ENCODE assay signal across 11 cellular contexts in the genomic region with DNA sequence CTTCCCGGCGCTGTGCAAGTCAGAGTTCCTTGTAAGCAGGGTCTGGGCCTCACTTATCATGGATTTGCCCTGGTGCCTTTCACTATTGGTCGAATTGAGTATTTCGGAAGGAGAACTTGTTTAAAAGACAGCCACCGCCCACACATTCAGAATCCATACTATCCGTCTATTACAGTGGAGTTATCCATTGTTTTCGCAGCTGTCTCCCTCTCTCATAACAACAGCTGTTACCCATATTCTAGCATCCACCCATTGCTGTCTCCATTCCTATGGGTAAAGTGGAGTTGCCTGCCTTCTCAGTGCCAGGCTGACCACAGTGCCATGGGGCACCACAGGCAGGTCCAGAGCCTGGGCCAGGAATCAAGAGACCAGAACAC. TPM values are rescaled to one million over a fixed set of nuclear protein-coding genes. Genes with fewer than 3 reads are reported as not detected.
A peak's percentile ranks its signal among the peaks of the same experiment; 100 is the strongest.
DNase-seq lines count a peak whose midpoint lies in the region; ATAC-seq and TF ChIP-seq lines count a peak whose summit lies in the region.
"Had no signal": no experiment of that assay in that cellular context is flagged by ENCODE, and none has a peak within 500 bp of the region (broad histone marks: within the 10 kb centered on the region; RNA-seq: fewer than 3 reads in every experiment).

No MANE protein-coding gene starts in this region.

- peaks cover 46% of the 10 kb centered on the region for H3K4me1 ChIP-seq in foreskin keratinocyte
- H3K4me1 ChIP-seq in thyroid gland = peaks cover 4 to 22% of the 10 kb centered on the region in 2 donors

- TF ChIP-seq CTCF in foreskin keratinocyte (conservative IDR thresholded peaks at IDR 0.05) (no peak), thyroid gland (IDR thresholded peaks at IDR 0.05) (no peak)

- DNase-seq in activated T-cell treated with anti-CD3 and anti-CD28 coated beads, Interleukin-2, amount 50 U/mL, for 1 hour = peak; percentile 28
- DNase-seq in activated T-cell treated with anti-CD3 and anti-CD28 coated beads, Interleukin-2, amount 50 U/mL, for 48 hours = no peak
- no peak for DNase-seq in activated CD4-positive, alpha-beta memory T cell treated with anti-CD3 and anti-CD28 coated beads for 36 hours
- DNase-seq in foreskin keratinocyte = no peak
- DNase-seq in thyroid gland = no peak
- no peak for DNase-seq in stimulated activated naive CD4-positive, alpha-beta T cell treated with Interleukin-2 at 50 U/mL for 16 hours (lab: John Stamatoyannopoulos, UW)
- DNase-seq in COR-L47 (lab: John Stamatoyannopoulos, UW) = no peak
- DNase-seq: GF-D8, NCI-H2081 treated with DMSO at 0.1 percent for 48 hours, OCI-M1 had no signal

- POLR2A ChIA-PET in activated CD4-positive, alpha-beta memory T cell treated with anti-CD3 and anti-CD28 coated beads for 36 hours (lab: Charles Lee) = interaction anchor here (0.5 to 0.8 kb wide), 2 partner anchors 52 to 72 kb away, joined by 3 read pairs; no protein-coding TSS in a partner anchor

- CTCF ChIA-PET in activated CD4-positive, alpha-beta memory T cell treated with anti-CD3 and anti-CD28 coated beads for 36 hours (lab: Charles Lee) = interaction anchor here (1.0 kb wide), 1 partner anchor 27 kb away, joined by 4 read pairs; no protein-coding TSS in a partner anchor

- H3K9me3 Mint-ChIP-seq in activated CD4-positive, alpha-beta memory T cell treated with anti-CD3 and anti-CD28 coated beads for 36 hours = no peaks in the 10 kb centered on the region

- H3K4me3 Mint-ChIP-seq in activated CD4-positive, alpha-beta memory T cell treated with anti-CD3 and anti-CD28 coated beads for 36 hours = no peak overlapping the region

- H3K27me3 Mint-ChIP-seq in activated CD4-positive, alpha-beta memory T cell treated with anti-CD3 and anti-CD28 coated beads for 36 hours = no peaks in the 10 kb centered on the region

- intact Hi-C loops in activated CD4-positive, alpha-beta memory T cell treated with anti-CD3 and anti-CD28 coated beads for 36 hours (cut with micrococcal nuclease) = no loop called here
- intact Hi-C loops in thyroid gland (cut with DNase I) = no loop called here

- H3K4me3 ChIP-seq in thyroid gland (replicated peaks in 1 of 3) = no peak overlapping the region

- no peaks in the 10 kb centered on the region for H3K27me3 ChIP-seq in foreskin keratinocyte
- no peaks in the 10 kb centered on the region for H3K27me3 ChIP-seq in thyroid gland

- H3K9me3 ChIP-seq in thyroid gland = no peaks in the 10 kb centered on the region

- peaks cover 37% of the 10 kb centered on the region for H3K4me1 Mint-ChIP-seq in activated CD4-positive, alpha-beta memory T cell treated with anti-CD3 and anti-CD28 coated beads for 36 hours (ENCODE audit: low read depth)

- H3K36me3 Mint-ChIP-seq in activated CD4-positive, alpha-beta memory T cell treated with anti-CD3 and anti-CD28 coated beads for 36 hours = peaks cover 11% of the 10 kb centered on the region

- WGBS in thyroid gland, 2 donors = 90 to 93% methylated on average over 7 of the region's 7 CpGs

- no peak for TF ChIP-seq POLR2A in thyroid gland (IDR thresholded peaks at IDR 0.05)

- H3K27ac ChIP-seq in foreskin keratinocyte = peak overlapping the region; percentile 70
- H3K27ac ChIP-seq in thyroid gland = peak overlapping the region in 2 of 3 donors; percentile 4 to 46

- peak overlapping the region; percentile 89 for H3K27ac Mint-ChIP-seq in activated CD4-positive, alpha-beta memory T cell treated with anti-CD3 and anti-CD28 coated beads for 36 hours

- ATAC-seq in foreskin keratinocyte (peak; percentile 25), HG02885 (IDR thresholded peaks at IDR 0.05; ENCODE audit: poor library complexity, unreplicated experiment) (no peak)

- peaks cover 0 to 4% of the 10 kb centered on the region in 2 donors for H3K36me3 ChIP-seq in thyroid gland

RNA-seq across cellular contexts. Expression of a gene that starts 20.2 kb away (rescaled TPM):
- total RNA-seq in activated CD4-positive, alpha-beta memory T cell treated with anti-CD3 and anti-CD28 coated beads for 36 hours = not detected
- total RNA-seq in foreskin keratinocyte (4.4 and 4.7 TPM in 2 replicates), thyroid gland (100 to 1,000 TPM in 1 of 4 donors, 10 to 100 TPM in 3; 47.0 to 148 (median 52.9) TPM)
- polyA plus RNA-seq in foreskin keratinocyte = 2.2 and 2.4 TPM in 2 replicates

RNA-seq across cellular contexts. Expression of a gene that starts 28.2 kb away (rescaled TPM):
- 10 to 100 TPM; 66.5 to 66.9 TPM for total RNA-seq in activated CD4-positive, alpha-beta memory T cell treated with anti-CD3 and anti-CD28 coated beads for 36 hours
- total RNA-seq in foreskin keratinocyte (32.4 and 34.2 TPM in 2 replicates), thyroid gland (100 to 1,000 TPM in 1 of 4 donors, 10 to 100 TPM in 3; 70.3 to 123 (median 88.6) TPM)
- polyA plus RNA-seq in foreskin keratinocyte = 19.5 and 22.2 TPM in 2 replicates
